ENCODE assay signal across 2 cellular contexts in the genomic region with DNA sequence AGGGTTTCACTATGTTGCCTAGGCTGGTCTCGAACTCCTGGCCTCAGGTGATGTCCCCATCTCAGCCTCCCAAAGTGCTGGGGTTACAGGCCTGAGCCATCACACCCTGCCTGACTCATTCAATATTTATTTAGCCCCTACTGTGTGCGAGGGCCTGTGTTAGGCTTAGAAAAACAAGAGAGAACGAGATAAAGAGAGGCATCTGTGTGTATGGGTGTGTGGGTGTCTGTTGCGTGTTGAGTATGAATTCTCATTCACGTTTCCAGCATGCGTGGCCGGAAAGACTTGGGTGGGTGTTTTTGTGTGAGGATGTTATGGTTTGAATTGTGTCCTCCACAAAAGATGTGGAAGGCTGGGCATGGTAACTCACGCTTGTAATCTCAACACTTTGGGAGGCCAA.
TF ChIP-seq lines count a peak whose summit lies in the region.

No MANE protein-coding gene starts in this region.

TF ChIP-seq in IMR-90, 13 proteins besides CTCF, POLR2A, EP300 and RAD21:
- TF ChIP-seq RFX5 (IDR thresholded peaks at IDR 0.05; ENCODE audit: low read depth, low read length) (no peak), CHD1 (IDR thresholded peaks at IDR 0.05; ENCODE audit: low read depth, low read length) (no peak), BHLHE40 (IDR thresholded peaks at IDR 0.05; ENCODE audit: low read depth, low read length) (no peak), CEBPB (IDR thresholded peaks at IDR 0.05; ENCODE audit: low read depth, low read length) (no peak), MAFK (IDR thresholded peaks at IDR 0.05; ENCODE audit: low read depth, low read length) (no peak), FOS (IDR thresholded peaks at IDR 0.05; ENCODE audit: low read depth, low read length) (no peak), SMC3 (IDR thresholded peaks at IDR 0.05; ENCODE audit: low read depth, low read length) (no peak), MXI1 (IDR thresholded peaks at IDR 0.05; ENCODE audit: borderline replicate concordance, low read depth, low read length) (no peak), RCOR1 (IDR thresholded peaks at IDR 0.05; ENCODE audit: insufficient replicate concordance, low read length) (no peak), MAZ (IDR thresholded peaks at IDR 0.05; ENCODE audit: borderline replicate concordance, low read depth, low read length) (no peak), NFE2L2 (IDR thresholded peaks at IDR 0.05; ENCODE audit: low read depth, low read length) (no peak)
- TF ChIP-seq, protein P1, sequence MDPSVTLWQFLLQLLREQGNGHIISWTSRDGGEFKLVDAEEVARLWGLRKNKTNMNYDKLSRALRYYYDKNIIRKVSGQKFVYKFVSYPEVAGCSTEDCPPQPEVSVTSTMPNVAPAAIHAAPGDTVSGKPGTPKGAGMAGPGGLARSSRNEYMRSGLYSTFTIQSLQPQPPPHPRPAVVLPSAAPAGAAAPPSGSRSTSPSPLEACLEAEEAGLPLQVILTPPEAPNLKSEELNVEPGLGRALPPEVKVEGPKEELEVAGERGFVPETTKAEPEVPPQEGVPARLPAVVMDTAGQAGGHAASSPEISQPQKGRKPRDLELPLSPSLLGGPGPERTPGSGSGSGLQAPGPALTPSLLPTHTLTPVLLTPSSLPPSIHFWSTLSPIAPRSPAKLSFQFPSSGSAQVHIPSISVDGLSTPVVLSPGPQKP (IDR thresholded peaks at IDR 0.05; ENCODE audit: borderline replicate concordance, low read depth, low read length): no peak
- TF ChIP-seq, protein P2, sequence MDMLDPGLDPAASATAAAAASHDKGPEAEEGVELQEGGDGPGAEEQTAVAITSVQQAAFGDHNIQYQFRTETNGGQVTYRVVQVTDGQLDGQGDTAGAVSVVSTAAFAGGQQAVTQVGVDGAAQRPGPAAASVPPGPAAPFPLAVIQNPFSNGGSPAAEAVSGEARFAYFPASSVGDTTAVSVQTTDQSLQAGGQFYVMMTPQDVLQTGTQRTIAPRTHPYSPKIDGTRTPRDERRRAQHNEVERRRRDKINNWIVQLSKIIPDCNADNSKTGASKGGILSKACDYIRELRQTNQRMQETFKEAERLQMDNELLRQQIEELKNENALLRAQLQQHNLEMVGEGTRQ (IDR thresholded peaks at IDR 0.05; ENCODE audit: low read depth, low read length): no peak

TF ChIP-seq in K562, 482 proteins besides CTCF, POLR2A, EP300 and RAD21:
- TF ChIP-seq HNRNPLL (IDR thresholded peaks at IDR 0.05; ENCODE audit: low read depth, low read length, poor library complexity, severe bottlenecking): no peak
- no peak for TF ChIP-seq SNIP1 (IDR thresholded peaks at IDR 0.05; ENCODE audit: low read depth)
- no peak for TF ChIP-seq ZNF134 (CRISPR knock-in tag; conservative IDR thresholded peaks at IDR 0.05)
- no peak for TF ChIP-seq ZNF146 (CRISPR knock-in tag; IDR thresholded peaks at IDR 0.05; ENCODE audit: unreplicated experiment)
- TF ChIP-seq SMC3 (conservative IDR thresholded peaks at IDR 0.05; ENCODE audit: insufficient read depth, low read depth, low read length): no peak
- TF ChIP-seq ZFPM2 (CRISPR knock-in tag; IDR thresholded peaks at IDR 0.05): no peak
- TF ChIP-seq TEAD2 (tag; IDR thresholded peaks at IDR 0.05): no peak
- peak; percentile 51; the same call in 1 of the 2 replicates for TF ChIP-seq ZKSCAN1 (IDR thresholded peaks at IDR 0.05; ENCODE audit: low read depth, low read length)
TF ChIP-seq in K562: peak in this region for 1.
